ENCODE assay signal across 16 cellular contexts in the genomic region with DNA sequence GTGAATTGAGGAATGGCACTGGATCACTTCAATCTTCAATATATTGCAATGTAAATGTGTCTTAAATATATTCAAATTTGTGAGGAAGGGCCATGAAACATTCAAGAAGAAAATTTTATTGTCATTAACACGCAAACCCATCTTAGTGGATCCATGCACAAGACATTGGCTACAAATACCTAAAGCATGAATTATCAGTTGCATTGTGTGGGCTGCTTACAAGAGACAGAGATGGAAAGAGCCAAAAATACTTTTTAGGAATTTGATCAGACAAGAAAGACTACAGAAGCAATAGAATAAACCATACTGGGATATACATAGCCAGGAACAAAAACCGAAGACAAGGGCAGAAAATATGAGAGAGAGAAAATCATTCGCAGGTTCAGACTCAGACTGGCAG.
"Had no signal": no experiment of that assay in that cellular context is flagged by ENCODE, and none has a peak within 500 bp of the region (broad histone marks: within the 10 kb centered on the region; RNA-seq: fewer than 3 reads in every experiment).

No MANE protein-coding gene starts in this region.

- H3K4me2 ChIP-seq: hepatocyte had no signal

- ATAC-seq: foreskin keratinocyte, left colon, mucosa of descending colon, natural killer cell, sciatic nerve had no signal

- H3K27ac ChIP-seq: dorsolateral prefrontal cortex, foreskin keratinocyte, hepatocyte, skin epidermis had no signal

- H3K4me1 ChIP-seq: foreskin keratinocyte had no signal

- H3K4me1 Mint-ChIP-seq: natural killer cell, neural crest cell had no signal

- H2AFZ ChIP-seq: hepatocyte had no signal

- H3K36me3 Mint-ChIP-seq: natural killer cell had no signal

- H3K4me3 ChIP-seq: dorsolateral prefrontal cortex, hepatocyte, mucosa of descending colon, skin epidermis had no signal

- H3K4me3 Mint-ChIP-seq: natural killer cell, neural crest cell had no signal

- H3K79me2 ChIP-seq: hepatocyte had no signal

- H3K27me3 ChIP-seq: foreskin keratinocyte, hepatocyte had no signal

- DNase-seq: cortex of kidney; dorsolateral prefrontal cortex; effector CD8-positive, alpha-beta T cell; foreskin keratinocyte; head of caudate nucleus; left colon; mesendoderm; mucosa of descending colon; natural killer cell; posterior cingulate gyrus; stimulated activated CD4-positive, alpha-beta T cell treated with anti-CD3 and anti-CD28 coated beads, Interleukin-2, amount 100 ng/mL, for 48 hours; stimulated activated naive CD4-positive, alpha-beta T cell treated with Interleukin-2 at 50 U/mL for 16 hours had no signal

- H3K9me3 ChIP-seq: mucosa of descending colon had no signal

- H3K27ac Mint-ChIP-seq: natural killer cell had no signal
